16 cellular contexts compared by ENCODE assay signal in the genomic region with DNA sequence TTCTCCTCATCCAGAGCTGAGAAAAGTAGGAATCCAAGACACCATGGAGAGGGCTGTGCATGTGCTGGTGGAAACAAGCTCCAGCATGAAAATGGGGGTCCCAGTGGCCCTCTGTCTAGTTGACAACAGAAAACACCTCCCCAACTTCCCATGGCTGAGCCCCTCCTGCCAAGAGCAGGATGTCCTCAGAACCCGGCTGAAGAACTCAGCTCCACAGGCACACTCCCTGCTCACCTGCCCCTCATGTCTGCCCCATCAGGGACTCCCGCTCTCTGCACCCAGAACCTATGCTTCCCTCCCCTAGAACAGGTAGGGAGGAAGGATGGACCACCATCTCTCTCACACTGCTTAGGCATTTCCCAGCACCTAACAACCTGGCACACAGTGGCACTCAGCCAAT.
DNase-seq lines count a peak whose midpoint lies in the region; ATAC-seq and TF ChIP-seq lines count a peak whose summit lies in the region.
"Had no signal": no experiment of that assay in that cellular context is flagged by ENCODE, and none has a peak within 500 bp of the region (broad histone marks: within the 10 kb centered on the region; RNA-seq: fewer than 3 reads in every experiment).

No MANE protein-coding gene starts in this region.

- H3K9me3 ChIP-seq in BLaER1 (peaks cover 16% of the 10 kb centered on the region), osteoblast (ENCODE audit: low read depth, low read length) (no peaks in the 10 kb centered on the region)
- H3K9me3 ChIP-seq: A549, BE2C had no signal

- TF ChIP-seq CTCF in glutamatergic neuron (IDR thresholded peaks at IDR 0.05; ENCODE audit: partially characterized antibody, unreplicated experiment) (no peak), osteoblast (IDR thresholded peaks at IDR 0.05; ENCODE audit: extremely low read depth, low read depth, low read length) (no peak)

- H3K27me3 Mint-ChIP-seq in glutamatergic neuron (ENCODE audit: unreplicated experiment), result peaks cover 28% of the 10 kb centered on the region

- peaks cover 63% of the 10 kb centered on the region for H3K4me1 Mint-ChIP-seq in glutamatergic neuron (ENCODE audit: low read depth, unreplicated experiment)
- H3K4me1 Mint-ChIP-seq: CD14-positive monocyte had no signal

- no peak overlapping the region for H2AFZ ChIP-seq in osteoblast (ENCODE audit: low read length)
- H2AFZ ChIP-seq: GM23248 had no signal

- H3K4me2 ChIP-seq in BLaER1 (0 out of 2 replicates have a peak overlapping the region, but pooled peaks have one; percentile 32), osteoblast (ENCODE audit: insufficient read depth, low read length) (no peak overlapping the region)
- H3K4me2 ChIP-seq: A549 had no signal

- DNase-seq in NCI-H69 (lab: John Stamatoyannopoulos, UW) (peak; percentile 65), glutamatergic neuron (no peak), osteoblast (ENCODE audit: insufficient read length, low spot score, missing footprints) (peak; percentile 64), substantia nigra (lab: John Stamatoyannopoulos, UW) (no peak)
- DNase-seq: BE2C; CD8-positive, alpha-beta T cell; COR-L47; DND-41; GDM1; GM23248; H7 had no signal

- peaks cover 17% of the 10 kb centered on the region for H3K4me1 ChIP-seq in BLaER1
- H3K4me1 ChIP-seq in osteoblast (ENCODE audit: insufficient read depth, low read length), result no peaks in the 10 kb centered on the region

- H3K27me3 ChIP-seq in BLaER1 (no peaks in the 10 kb centered on the region), osteoblast (ENCODE audit: insufficient read depth, low read length) (no peaks in the 10 kb centered on the region)
- H3K27me3 ChIP-seq: BE2C had no signal

- peaks cover 12% of the 10 kb centered on the region for H3K36me3 ChIP-seq in BLaER1
- no peaks in the 10 kb centered on the region for H3K36me3 ChIP-seq in osteoblast (ENCODE audit: insufficient read depth, low read length)
- H3K36me3 ChIP-seq: BE2C had no signal

- no peaks in the 10 kb centered on the region for H3K79me2 ChIP-seq in osteoblast (ENCODE audit: insufficient read depth, low read length)

- no peaks in the 10 kb centered on the region for H3K36me3 Mint-ChIP-seq in glutamatergic neuron (ENCODE audit: unreplicated experiment)
- H3K36me3 Mint-ChIP-seq: CD14-positive monocyte; CD8-positive, alpha-beta T cell had no signal

- H3K9ac ChIP-seq in BLaER1, result no peak overlapping the region
- H3K9ac ChIP-seq: GM23248 had no signal

- H3K27ac ChIP-seq in BLaER1 (no peak overlapping the region), osteoblast (ENCODE audit: low read depth, low read length) (no peak overlapping the region), substantia nigra (ENCODE audit: low read depth, low read length, poor library complexity, severe bottlenecking) (no peak overlapping the region)
- H3K27ac ChIP-seq: A549, GM23248 had no signal

- peak overlapping the region; percentile 85 for H3K27ac Mint-ChIP-seq in glutamatergic neuron (ENCODE audit: unreplicated experiment)
- H3K27ac Mint-ChIP-seq: CD8-positive, alpha-beta T cell had no signal

- peaks cover 34% of the 10 kb centered on the region for H3K9me3 Mint-ChIP-seq in glutamatergic neuron (ENCODE audit: unreplicated experiment)

- H3K4me3 ChIP-seq in BLaER1 (no peak overlapping the region), osteoblast (ENCODE audit: insufficient read depth, low read length) (no peak overlapping the region)
- H3K4me3 ChIP-seq: A549, GM23248 had no signal

- ATAC-seq in GM21723 (IDR thresholded peaks at IDR 0.05; ENCODE audit: unreplicated experiment) (no peak), GM19324 (IDR thresholded peaks at IDR 0.05; ENCODE audit: low FRiP score, unreplicated experiment) (no peak)
- ATAC-seq: A549; CD8-positive, alpha-beta T cell had no signal

- H4K20me1 ChIP-seq in BLaER1 (peaks cover 69% of the 10 kb centered on the region), osteoblast (ENCODE audit: insufficient read depth, low read length) (peaks cover 10% of the 10 kb centered on the region)

- H3K4me3 Mint-ChIP-seq in glutamatergic neuron (ENCODE audit: unreplicated experiment), result peak overlapping the region; percentile 57
- H3K4me3 Mint-ChIP-seq: CD14-positive monocyte; CD8-positive, alpha-beta T cell had no signal

Comparison
In these comparisons a context has a peak if more than half of its experiments do, and no peak if none do; other contexts are left out.
1. DNase-seq: peak in NCI-H69 (single experiment) and osteoblast (single experiment); none in glutamatergic neuron (single experiment) and substantia nigra (0 of 49).